Comparison of ENCODE assay signal across 1 cellular context in genomic region chr16:89037261-89038152, GRCh38.
TF ChIP-seq lines count a peak whose summit lies in the region.

No MANE protein-coding gene starts in this region.

TF ChIP-seq in GM23338, 12 proteins besides CTCF, POLR2A, EP300 and RAD21 (continued from another document):
- TF ChIP-seq REST (IDR thresholded peaks at IDR 0.05; ENCODE audit: unreplicated experiment) (peak; percentile 89), JUNB (IDR thresholded peaks at IDR 0.05; ENCODE audit: unreplicated experiment) (no peak), ZNF331 (CRISPR knock-in tag; IDR thresholded peaks at IDR 0.05; ENCODE audit: low read depth) (no peak)
